ENCODE assay signal across 17 cellular contexts in the genomic region with DNA sequence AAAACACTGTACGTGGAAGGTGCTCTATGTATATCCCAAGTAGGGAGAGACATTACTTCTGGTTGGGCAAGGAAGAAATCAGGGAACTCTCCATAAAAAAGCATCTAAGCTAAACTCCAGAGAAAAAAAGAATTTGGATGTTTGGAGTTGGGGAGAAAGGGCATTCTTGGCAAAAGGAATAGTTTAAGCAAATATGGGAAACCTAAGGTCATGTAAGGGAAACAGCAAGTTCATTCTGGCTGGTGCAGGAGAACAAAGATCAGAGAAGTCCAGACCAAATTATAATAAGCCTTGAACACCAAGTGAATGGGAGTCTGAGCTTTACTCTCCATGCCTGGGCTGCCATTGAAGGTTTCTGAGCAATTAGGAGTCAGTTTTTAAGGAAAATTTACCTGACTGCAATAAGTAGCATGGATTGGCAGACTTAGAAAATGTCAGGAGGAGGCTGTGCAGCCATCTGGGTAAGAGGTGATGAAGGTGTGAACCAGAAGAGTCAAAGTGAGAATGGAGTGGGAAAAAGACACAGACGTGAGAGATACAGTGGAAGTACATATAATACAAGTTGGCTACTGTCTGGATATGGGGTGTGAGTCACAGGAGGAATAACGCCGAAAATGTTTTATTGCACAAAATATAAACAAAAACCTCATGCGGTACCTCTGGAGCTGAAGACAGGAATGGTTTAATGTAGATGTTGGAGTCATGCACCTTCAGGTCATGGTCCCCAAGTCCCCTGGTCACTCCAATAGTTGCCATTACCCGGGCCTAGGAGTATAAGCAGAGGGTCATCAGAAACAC.
DNase-seq lines count a peak whose midpoint lies in the region; ATAC-seq and TF ChIP-seq lines count a peak whose summit lies in the region.
"Had no signal": no experiment of that assay in that cellular context is flagged by ENCODE, and none has a peak within 500 bp of the region (broad histone marks: within the 10 kb centered on the region; RNA-seq: fewer than 3 reads in every experiment).

No MANE protein-coding gene starts in this region.

- no peak overlapping the region for H3K4ac ChIP-seq in mesenchymal stem cell (ENCODE audit: low read depth in 1 of 2, low read length in 2 of 2)

- H2BK15ac ChIP-seq in mesenchymal stem cell (ENCODE audit: low read depth, poor library complexity, severe bottlenecking) = no peak overlapping the region

- H3K4me1 ChIP-seq in mesenchymal stem cell (ENCODE audit: control insufficient read depth, insufficient read depth, low read depth, low read length) = peaks cover 3% of the 10 kb centered on the region

- no peak for TF ChIP-seq CTCF in HFFc6 (IDR thresholded peaks at IDR 0.05)
- TF ChIP-seq CTCF in choroid plexus epithelial cell (conservative IDR thresholded peaks at IDR 0.05; ENCODE audit: low read depth, low read length) = no peak

- no peak for ATAC-seq in HG02623 (IDR thresholded peaks at IDR 0.05; ENCODE audit: unreplicated experiment)

- no peak overlapping the region for H2BK120ac ChIP-seq in mesenchymal stem cell (ENCODE audit: low read depth, low read length)

- no peak overlapping the region for H3K9ac ChIP-seq in mesenchymal stem cell (ENCODE audit: low read length)
- H3K9ac ChIP-seq: KMS-11 had no signal

- 64% methylated on average over 4 of the region's 6 CpGs for WGBS in mesenchymal stem cell

- no peaks in the 10 kb centered on the region for H3K36me3 ChIP-seq in mesenchymal stem cell (ENCODE audit: control insufficient read depth in 1 of 2, insufficient read depth in 2 of 2, low read depth in 1 of 2, low read length in 2 of 2)

- H3K4me2 ChIP-seq in mesenchymal stem cell (ENCODE audit: low read length, poor library complexity, severe bottlenecking) = no peak overlapping the region
- H3K4me2 ChIP-seq: KMS-11 had no signal

- H3K27ac ChIP-seq in mesenchymal stem cell (ENCODE audit: low read length, poor library complexity, severe bottlenecking) = no peak overlapping the region
- H3K27ac ChIP-seq: KMS-11 had no signal

- H3K36me3 Mint-ChIP-seq in HFFc6 (ENCODE audit: low read depth) = peaks cover 16% of the 10 kb centered on the region; the same call in 1 of the 2 replicates

- H3K27me3 Mint-ChIP-seq in HFFc6 (ENCODE audit: insufficient read depth) = no peaks in the 10 kb centered on the region; the same call in 1 of the 2 replicates

- no peak overlapping the region for H2AFZ ChIP-seq in mesenchymal stem cell (ENCODE audit: low read depth, low read length)

- H3K4me1 Mint-ChIP-seq in HFFc6 (ENCODE audit: low read depth) = peaks cover 71% of the 10 kb centered on the region

- H3K9me3 Mint-ChIP-seq in HFFc6 = no peaks in the 10 kb centered on the region

- H3K14ac ChIP-seq in mesenchymal stem cell (ENCODE audit: low read length in 2 of 2) = no peak overlapping the region

- peak; percentile 55 for DNase-seq in EH (ENCODE audit: low read depth)
- DNase-seq in HFFc6 = no peak
- peak; percentile 41 for DNase-seq in choroid plexus epithelial cell (ENCODE audit: low read depth)
- peak; percentile 49 for DNase-seq in mesenchymal stem cell
- DNase-seq in hepatic stellate cell (ENCODE audit: low spot score) = no peak
- DNase-seq in stimulated activated naive CD4-positive, alpha-beta T cell treated with Interleukin-2 at 50 U/mL for 16 hours (lab: John Stamatoyannopoulos, UW) = no peak
- DNase-seq: ACHN, Calu3, DMS53, GOT3, NCI-H1105 treated with DMSO at 0.1 percent for 48 hours, NCI-H187, NCI-H446, OCI-M1, RPMI8226 had no signal

- H4K91ac ChIP-seq in mesenchymal stem cell (ENCODE audit: low read length) = no peak overlapping the region

- no peaks in the 10 kb centered on the region for H3K9me3 ChIP-seq in mesenchymal stem cell (ENCODE audit: control insufficient read depth, low read length)

- H3K4me3 ChIP-seq in choroid plexus epithelial cell (ENCODE audit: low read depth, low read length) (no peak overlapping the region), mesenchymal stem cell (ENCODE audit: insufficient read depth in 1 of 2, low read depth in 1 of 2, low read length in 2 of 2) (no peak overlapping the region)

- no peak overlapping the region for H3K23ac ChIP-seq in mesenchymal stem cell (ENCODE audit: low read length in 2 of 2)

- H3K27ac Mint-ChIP-seq in HFFc6 = peak overlapping the region; percentile 18; the same call in 1 of the 2 replicates

- no peak overlapping the region for H3K18ac ChIP-seq in mesenchymal stem cell (ENCODE audit: low read depth in 1 of 2, low read length in 2 of 2)

- no peak overlapping the region for H2AK5ac ChIP-seq in mesenchymal stem cell (ENCODE audit: low read length, severe bottlenecking)

- H3K4me3 Mint-ChIP-seq in HFFc6 = no peak overlapping the region

- H2BK5ac ChIP-seq in mesenchymal stem cell (ENCODE audit: low read depth, low read length, poor library complexity, severe bottlenecking) = no peak overlapping the region

- no peak overlapping the region for H2BK12ac ChIP-seq in mesenchymal stem cell (ENCODE audit: low read length in 2 of 2)

- H4K8ac ChIP-seq in mesenchymal stem cell (ENCODE audit: low read length) = no peak overlapping the region

- no peaks in the 10 kb centered on the region for H3K79me1 ChIP-seq in mesenchymal stem cell (replicated peaks; ENCODE audit: low read length, poor library complexity, severe bottlenecking)

- H3K27me3 ChIP-seq in mesenchymal stem cell (ENCODE audit: control insufficient read depth in 1 of 2, insufficient read depth in 1 of 2, low read length in 2 of 2) = no peaks in the 10 kb centered on the region

Comparison
In these comparisons a context has a peak if more than half of its experiments do, and no peak if none do; other contexts are left out.
1. DNase-seq: peak in EH (single experiment), choroid plexus epithelial cell (single experiment) and mesenchymal stem cell (single experiment); none in HFFc6 (single experiment), hepatic stellate cell (single experiment) and stimulated activated naive CD4-positive, alpha-beta T cell treated with Interleukin-2 at 50 U/mL for 16 hours (single experiment).